ENCODE assay signal across 1 cellular context in the genomic region with DNA sequence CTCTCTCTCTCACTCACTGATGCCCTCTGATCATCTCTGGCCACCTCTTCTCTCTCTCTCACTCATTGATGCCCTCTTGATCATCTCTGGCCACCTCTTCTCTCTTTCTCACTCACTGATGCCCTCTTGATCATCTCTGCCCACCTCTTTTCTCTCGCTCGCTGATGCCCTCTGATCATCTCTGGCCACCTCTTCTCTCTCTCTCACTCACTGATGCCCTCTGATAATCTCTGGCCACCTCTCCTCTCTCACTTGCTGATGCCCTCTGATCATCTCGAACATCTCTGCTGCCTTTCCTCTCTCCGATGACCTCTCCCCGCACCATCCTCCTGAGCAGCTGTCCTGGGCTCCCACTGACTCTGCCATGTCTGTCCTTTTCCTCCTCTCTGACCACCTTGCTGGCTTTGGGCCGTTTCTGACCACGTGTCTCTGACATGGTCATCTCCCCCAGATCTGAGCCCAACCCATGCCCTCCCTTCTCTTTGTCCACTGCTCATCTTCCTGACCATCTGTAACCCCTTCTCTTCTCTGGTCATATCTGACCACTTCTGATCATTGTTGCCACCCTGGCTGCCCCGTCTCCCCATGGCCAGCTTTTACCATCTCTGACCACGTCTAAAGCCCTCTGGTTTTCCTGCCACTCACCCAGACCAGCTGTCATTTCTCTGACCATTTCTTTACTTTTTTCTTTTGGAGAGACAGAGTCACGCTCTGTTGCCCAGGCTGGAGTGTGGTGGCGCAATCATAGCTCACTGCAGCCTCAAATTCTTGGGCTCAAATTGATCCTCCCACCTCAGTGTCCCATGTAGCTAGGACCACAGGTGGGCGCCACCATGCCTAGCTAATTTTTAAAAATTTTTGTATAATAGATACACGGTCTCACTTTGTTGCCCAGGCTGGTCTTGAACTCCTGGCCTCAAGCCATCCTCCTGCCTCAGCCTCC.
TF ChIP-seq lines count a peak whose summit lies in the region.

No MANE protein-coding gene starts in this region.

TF ChIP-seq in HepG2, 621 proteins besides CTCF, POLR2A, EP300 and RAD21:
- TF ChIP-seq FOXK2 (IDR thresholded peaks at IDR 0.05) (0 out of 2 replicates have a peak, but pooled peaks have one; percentile 2), SMARCE1 (IDR thresholded peaks at IDR 0.05; ENCODE audit: borderline replicate concordance) (no peak), CEBPB (IDR thresholded peaks at IDR 0.05; ENCODE audit: borderline replicate concordance, low read depth, low read length) (peak; percentile 15; the same call in 1 of the 2 replicates)
